Comparison of ENCODE assay signal across 2 cellular contexts in genomic region chr1:226397011-226397926, GRCh38.
TF ChIP-seq lines count a peak whose summit lies in the region.

No MANE protein-coding gene starts in this region.

TF ChIP-seq in H1, 55 proteins besides CTCF, POLR2A, EP300 and RAD21:
- TF ChIP-seq SIRT6 (IDR thresholded peaks at IDR 0.05; ENCODE audit: low read length) (no peak), GTF2F1 (IDR thresholded peaks at IDR 0.05; ENCODE audit: borderline replicate concordance, low read depth, low read length) (no peak), YY1 (IDR thresholded peaks at IDR 0.05; ENCODE audit: low read depth, low read length) (no peak), JUND (IDR thresholded peaks at IDR 0.05; ENCODE audit: low read length) (no peak), BRCA1 (IDR thresholded peaks at IDR 0.05; ENCODE audit: low read depth, low read length) (no peak), KDM1A (IDR thresholded peaks at IDR 0.05; ENCODE audit: borderline replicate concordance, low read length) (no peak), HDAC6 (IDR thresholded peaks at IDR 0.05; ENCODE audit: low read depth, low read length) (no peak), CTBP2 (IDR thresholded peaks at IDR 0.05; ENCODE audit: borderline replicate concordance, insufficient read depth, insufficient read length, low read length) (no peak), FOSL1 (IDR thresholded peaks at IDR 0.05; ENCODE audit: insufficient read depth, low read depth, low read length) (no peak)

TF ChIP-seq in liver, 16 proteins besides CTCF, POLR2A, EP300 and RAD21:
- TF ChIP-seq YY1 (IDR thresholded peaks at IDR 0.05), result peak; percentile 19
- peak in 1 of 2 donors; percentile 35 for TF ChIP-seq RXRA (IDR thresholded peaks at IDR 0.05)
- peak; percentile 24 for TF ChIP-seq SP1 (IDR thresholded peaks at IDR 0.05)
- TF ChIP-seq TAF1 (conservative IDR thresholded peaks at IDR 0.05), result no peak
